13 cellular contexts compared by ENCODE assay signal in the genomic region with DNA sequence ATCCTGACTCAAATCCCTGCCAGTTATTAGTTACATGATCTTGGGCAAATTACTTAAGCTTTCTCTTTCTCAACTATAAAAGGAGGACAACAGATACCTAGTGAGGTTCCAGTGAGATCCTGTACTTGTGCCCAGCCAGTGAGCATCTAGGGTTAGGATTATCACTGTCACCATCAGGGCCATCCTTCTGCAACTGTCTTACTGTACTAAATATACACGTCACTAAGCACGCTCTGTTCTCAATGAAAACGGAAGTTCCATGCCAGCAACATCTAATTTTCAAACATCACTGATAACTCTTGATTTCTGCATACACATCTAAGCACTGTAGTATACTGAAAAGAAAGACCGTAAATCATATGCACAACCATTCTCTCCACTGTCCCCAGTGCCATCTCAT.
A peak's percentile ranks its signal among the peaks of the same experiment; 100 is the strongest.
DNase-seq lines count a peak whose midpoint lies in the region; ATAC-seq and TF ChIP-seq lines count a peak whose summit lies in the region.
"Had no signal": no experiment of that assay in that cellular context is flagged by ENCODE, and none has a peak within 500 bp of the region (broad histone marks: within the 10 kb centered on the region; RNA-seq: fewer than 3 reads in every experiment).

No MANE protein-coding gene starts in this region.

- H3K4me3 ChIP-seq in BLaER1 treated with 17β-estradiol and CSF1 and Interleukin-3, amounts not matched to agents 10 nM and 100 nM = no peak overlapping the region
- H3K4me3 ChIP-seq in Caco-2 (ENCODE audit: low read depth, low read length) = no peak overlapping the region
- H3K4me3 ChIP-seq: BLaER1 had no signal

- DNase-seq in Caco-2 = no peak
- no peak for DNase-seq in activated B cell treated with CpG ODN at 0.5 μM for 24 hours
- DNase-seq in memory B cell (ENCODE audit: low spot score in 2 of 2) = no peak
- no peak for DNase-seq in glutamatergic neuron
- DNase-seq in NK-92 treated with Interleukin-12 subunit alpha and Interleukin-12 subunit beta, amount 100 ng/mL, for 24 hours (lab: John Stamatoyannopoulos, UW) = no peak
- no peak for DNase-seq in NCI-H1092 (lab: John Stamatoyannopoulos, UW)
- no peak for DNase-seq in activated CD8-positive, alpha-beta memory T cell treated with anti-CD3 and anti-CD28 coated beads for 24 hours
- DNase-seq: NCI-H146; NCI-H526 treated with DMSO at 0.1 percent for 48 hours; stimulated activated CD4-positive, alpha-beta T cell treated with anti-CD3 and anti-CD28 coated beads, Interleukin-2, amount 100 ng/mL, for 24 hours; T1000 had no signal

- no peak for TF ChIP-seq CTCF in Caco-2 (IDR thresholded peaks at IDR 0.05; ENCODE audit: insufficient read depth in 1 of 2, low read depth in 1 of 2, low read length in 1 of 2, severe bottlenecking in 1 of 2, unreplicated experiment in 1 of 2)
- TF ChIP-seq CTCF in activated B cell treated with CpG ODN at 0.5 μM for 24 hours (IDR thresholded peaks at IDR 0.05) = no peak
- TF ChIP-seq CTCF in glutamatergic neuron (IDR thresholded peaks at IDR 0.05; ENCODE audit: partially characterized antibody, unreplicated experiment) = no peak

- H3K4me1 ChIP-seq in BLaER1 treated with 17β-estradiol and CSF1 and Interleukin-3, amounts not matched to agents 10 nM and 100 nM = peaks cover 19 to 50% (median 41%) of the 10 kb centered on the region in 10 experiments
- peaks cover 20% of the 10 kb centered on the region for H3K4me1 ChIP-seq in Caco-2

- H3K9me3 ChIP-seq in BLaER1 treated with 17β-estradiol and CSF1 and Interleukin-3, amounts not matched to agents 10 nM and 100 nM (replicated peaks in 1 of 11) = peaks cover 0 to 55% (median 30%) of the 10 kb centered on the region in 11 experiments; a peak in 15 of 22 replicates
- no peaks in the 10 kb centered on the region for H3K9me3 ChIP-seq in Caco-2

- peak overlapping the region in 7 of 11 experiments; percentile 13 to 56 (median 16); a peak in 10 of 22 replicates for H3K27ac ChIP-seq in BLaER1 treated with 17β-estradiol and CSF1 and Interleukin-3, amounts not matched to agents 10 nM and 100 nM
- H3K27ac ChIP-seq: BLaER1 had no signal

- CTCF ChIA-PET in Caco-2 (lab: Charles Lee) = no interaction called here
- CTCF ChIA-PET in activated B cell treated with CpG ODN at 0.5 μM for 24 hours (lab: Charles Lee) = interaction anchor here (0.9 kb wide), 1 partner anchor 654 kb away, joined by 3 read pairs; no protein-coding TSS in a partner anchor

- H3K4me3 Mint-ChIP-seq in Caco-2 (ENCODE audit: unreplicated experiment) (no peak overlapping the region), activated B cell treated with CpG ODN at 0.5 μM for 24 hours (peak overlapping the region; percentile 26), memory B cell (peak overlapping the region; percentile 8), glutamatergic neuron (ENCODE audit: unreplicated experiment) (no peak overlapping the region)

- no peak overlapping the region; a peak in 2 of 22 replicates for H3K4me2 ChIP-seq in BLaER1 treated with 17β-estradiol and CSF1 and Interleukin-3, amounts not matched to agents 10 nM and 100 nM
- H3K4me2 ChIP-seq: BLaER1 had no signal

- peaks cover 0 to 44% (median 11%) of the 10 kb centered on the region in 11 experiments; a peak in 8 of 22 replicates for H3K36me3 ChIP-seq in BLaER1 treated with 17β-estradiol and CSF1 and Interleukin-3, amounts not matched to agents 10 nM and 100 nM
- no peaks in the 10 kb centered on the region for H3K36me3 ChIP-seq in Caco-2 (ENCODE audit: control insufficient read depth, insufficient read depth, low read length)

- POLR2A ChIA-PET in Caco-2 (lab: Charles Lee) = no interaction called here
- POLR2A ChIA-PET in activated B cell treated with CpG ODN at 0.5 μM for 24 hours (lab: Charles Lee) = interaction anchor here (0.8 to 1.0 kb wide), 3 partner anchors 15 to 115 kb away, joined by 3 to 4 read pairs (median 3); no protein-coding TSS in a partner anchor

- H3K4me1 Mint-ChIP-seq in Caco-2 (ENCODE audit: low read depth, unreplicated experiment) (peaks cover 38% of the 10 kb centered on the region), activated B cell treated with CpG ODN at 0.5 μM for 24 hours (peaks cover 95% of the 10 kb centered on the region), memory B cell (peaks cover 63% of the 10 kb centered on the region), glutamatergic neuron (ENCODE audit: low read depth, unreplicated experiment) (peaks cover 5% of the 10 kb centered on the region)

- peak; percentile 64 for ATAC-seq in activated B cell treated with CpG ODN at 0.5 μM for 24 hours (ENCODE audit: low read depth)
- ATAC-seq in memory B cell (ENCODE audit: low read depth) = peak; percentile 75

- no peak overlapping the region for H3K9ac ChIP-seq in BLaER1 treated with 17β-estradiol and CSF1 and Interleukin-3, amounts not matched to agents 10 nM and 100 nM
- H3K9ac ChIP-seq: BLaER1 had no signal

- intact Hi-C loops in Caco-2 (cut with micrococcal nuclease; ENCODE audit: unreplicated experiment) (no loop called here), activated B cell treated with CpG ODN at 0.5 μM for 24 hours (cut with micrococcal nuclease) (loop anchor here (5.0 kb wide), 1 partner anchor 529 kb away; no protein-coding TSS in a partner anchor)

- no TSS peak for BruUV-seq in Caco-2 (replicated peaks; lab: Mats Ljungman, UMichigan)

- H3K27ac Mint-ChIP-seq in Caco-2 (ENCODE audit: unreplicated experiment) (peak overlapping the region; percentile 94), activated B cell treated with CpG ODN at 0.5 μM for 24 hours (peak overlapping the region; percentile 66), memory B cell (peak overlapping the region; percentile 48), glutamatergic neuron (ENCODE audit: unreplicated experiment) (no peak overlapping the region)

- H3K27me3 ChIP-seq in BLaER1 treated with 17β-estradiol and CSF1 and Interleukin-3, amounts not matched to agents 10 nM and 100 nM = no peaks in the 10 kb centered on the region
- H3K27me3 ChIP-seq in Caco-2 (replicated peaks; ENCODE audit: control insufficient read depth, insufficient read depth, low read length) = no peaks in the 10 kb centered on the region
- H3K27me3 ChIP-seq: BLaER1 had no signal

- H3K27me3 Mint-ChIP-seq in Caco-2 (ENCODE audit: insufficient read depth, unreplicated experiment) (no peaks in the 10 kb centered on the region), activated B cell treated with CpG ODN at 0.5 μM for 24 hours (no peaks in the 10 kb centered on the region), memory B cell (no peaks in the 10 kb centered on the region), glutamatergic neuron (ENCODE audit: unreplicated experiment) (no peaks in the 10 kb centered on the region)

- H3K9me3 Mint-ChIP-seq in Caco-2 (ENCODE audit: unreplicated experiment) = no peaks in the 10 kb centered on the region
- H3K9me3 Mint-ChIP-seq in activated B cell treated with CpG ODN at 0.5 μM for 24 hours = no peaks in the 10 kb centered on the region
- no peaks in the 10 kb centered on the region for H3K9me3 Mint-ChIP-seq in memory B cell
- peaks cover 2% of the 10 kb centered on the region for H3K9me3 Mint-ChIP-seq in glutamatergic neuron (ENCODE audit: unreplicated experiment)

- H3K36me3 Mint-ChIP-seq in Caco-2 (ENCODE audit: insufficient read depth, unreplicated experiment) = peaks cover 5% of the 10 kb centered on the region
- H3K36me3 Mint-ChIP-seq in activated B cell treated with CpG ODN at 0.5 μM for 24 hours (ENCODE audit: low read depth) = no peaks in the 10 kb centered on the region
- H3K36me3 Mint-ChIP-seq in memory B cell = no peaks in the 10 kb centered on the region
- H3K36me3 Mint-ChIP-seq in glutamatergic neuron (ENCODE audit: unreplicated experiment) = no peaks in the 10 kb centered on the region

- H4K20me1 ChIP-seq in BLaER1 treated with 17β-estradiol and CSF1 and Interleukin-3, amounts not matched to agents 10 nM and 100 nM = peaks cover 0 to 22% (median 0%) of the 10 kb centered on the region in 11 experiments; a peak in 5 of 22 replicates

Comparison
In these comparisons a context has a peak if more than half of its experiments do, and no peak if none do; other contexts are left out.
1. H3K4me3 Mint-ChIP-seq: peak in activated B cell treated with CpG ODN at 0.5 μM for 24 hours (single experiment) and memory B cell (single experiment); none in Caco-2 (single experiment) and glutamatergic neuron (single experiment).